Comparison of ENCODE assay signal across 6 cellular contexts in the genomic region with DNA sequence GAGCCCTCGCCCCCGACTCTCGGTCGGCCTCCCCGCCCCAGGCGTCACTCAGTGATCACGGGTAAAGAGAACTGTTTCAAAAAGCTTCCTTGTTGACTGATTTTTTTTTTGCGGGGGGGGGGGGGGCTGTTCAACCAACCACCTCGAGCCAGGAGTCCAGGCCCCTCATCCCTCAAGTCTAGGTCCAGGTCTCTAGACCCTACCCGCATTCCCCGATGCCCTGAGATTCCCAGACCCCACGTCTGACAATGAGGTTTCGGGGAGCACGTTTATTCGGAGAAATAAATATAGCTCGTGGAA. TPM values are rescaled to one million over a fixed set of nuclear protein-coding genes. Genes with fewer than 3 reads are reported as not detected.
DNase-seq lines count a peak whose midpoint lies in the region; ATAC-seq, FAIRE-seq and TF ChIP-seq lines count a peak whose summit lies in the region.

No MANE protein-coding gene starts in this region.

- CTCF ChIA-PET in activated CD4-positive, alpha-beta T cell treated with anti-CD3 and anti-CD28 coated beads for 36 hours (lab: Charles Lee): interaction anchor here (0.5 to 0.9 kb wide), 3 partner anchors 17 to 53 kb away, joined by 3 to 5 read pairs (median 4); no protein-coding TSS in a partner anchor

- H3K9me3 Mint-ChIP-seq in activated CD4-positive, alpha-beta T cell treated with anti-CD3 and anti-CD28 coated beads, Interleukin-2, amount 10 ng/mL, durations not matched to agents 24 days and 14 days: peaks cover 7% of the 10 kb centered on the region
- no peaks in the 10 kb centered on the region for H3K9me3 Mint-ChIP-seq in activated CD4-positive, alpha-beta T cell treated with anti-CD3 and anti-CD28 coated beads for 36 hours (ENCODE audit: low read depth)

- H3K4me1 ChIP-seq in hepatocyte (ENCODE audit: insufficient read depth) (peaks cover 16% of the 10 kb centered on the region), tibial artery (peaks cover 0 to 57% (median 38%) of the 10 kb centered on the region in 4 donors)

- WGBS in hepatocyte (ENCODE audit: low lambda C conversion rate, missing lambda C conversion rate): 16% methylated on average over 10 of the region's 16 CpGs

- H3K36me3 Mint-ChIP-seq in activated CD4-positive, alpha-beta T cell treated with anti-CD3 and anti-CD28 coated beads, Interleukin-2, amount 10 ng/mL, durations not matched to agents 24 days and 14 days (ENCODE audit: low read depth): peaks cover 2% of the 10 kb centered on the region
- H3K36me3 Mint-ChIP-seq in activated CD4-positive, alpha-beta T cell treated with anti-CD3 and anti-CD28 coated beads for 36 hours (ENCODE audit: low read depth): peaks cover 2% of the 10 kb centered on the region

- H3K27ac ChIP-seq in hepatocyte: peak overlapping the region; percentile 82
- peak overlapping the region; percentile 71 to 80 for H3K27ac ChIP-seq in tibial artery

- H3K4me3 ChIP-seq in hepatocyte (peak overlapping the region; percentile 43), tibial artery (peak overlapping the region; percentile 73 to 78)

- H3K27me3 ChIP-seq in hepatocyte (no peaks in the 10 kb centered on the region), tibial artery (no peaks in the 10 kb centered on the region)

- no peak for ATAC-seq in activated CD4-positive, alpha-beta T cell treated with anti-CD3 and anti-CD28 coated beads for 36 hours

- H3K27ac Mint-ChIP-seq in activated CD4-positive, alpha-beta T cell treated with anti-CD3 and anti-CD28 coated beads, Interleukin-2, amount 10 ng/mL, durations not matched to agents 24 days and 14 days: no peak overlapping the region
- no peak overlapping the region for H3K27ac Mint-ChIP-seq in activated CD4-positive, alpha-beta T cell treated with anti-CD3 and anti-CD28 coated beads for 36 hours

- H3K27me3 Mint-ChIP-seq in activated CD4-positive, alpha-beta T cell treated with anti-CD3 and anti-CD28 coated beads, Interleukin-2, amount 10 ng/mL, durations not matched to agents 24 days and 14 days: peaks cover 73% of the 10 kb centered on the region
- H3K27me3 Mint-ChIP-seq in activated CD4-positive, alpha-beta T cell treated with anti-CD3 and anti-CD28 coated beads for 36 hours: peaks cover 68% of the 10 kb centered on the region

- H3K4me1 Mint-ChIP-seq in activated CD4-positive, alpha-beta T cell treated with anti-CD3 and anti-CD28 coated beads, Interleukin-2, amount 10 ng/mL, durations not matched to agents 24 days and 14 days: peaks cover 17% of the 10 kb centered on the region
- peaks cover 21% of the 10 kb centered on the region for H3K4me1 Mint-ChIP-seq in activated CD4-positive, alpha-beta T cell treated with anti-CD3 and anti-CD28 coated beads for 36 hours

- intact Hi-C loops in activated CD4-positive, alpha-beta T cell treated with anti-CD3 and anti-CD28 coated beads, Interleukin-2, amount 10 ng/mL, durations not matched to agents 24 days and 14 days (cut with micrococcal nuclease): loop anchor here (2.0 kb wide), 1 partner anchor 48 kb away; no protein-coding TSS in a partner anchor
- intact Hi-C loops in activated CD4-positive, alpha-beta T cell treated with anti-CD3 and anti-CD28 coated beads for 36 hours (cut with DNase I, micrococcal nuclease): loop anchor here (2.0 to 5.0 kb wide), 3 partner anchors 94 to 292 kb away; a partner anchor contains a TSS
- intact Hi-C loops in tibial artery (cut with DNase I; ENCODE audit: low total_unique reads): loop anchor here (5.0 kb wide), 1 partner anchor 34 kb away; a partner anchor contains a TSS

- POLR2A ChIA-PET in activated CD4-positive, alpha-beta T cell treated with anti-CD3 and anti-CD28 coated beads for 36 hours (lab: Charles Lee): interaction anchor here (0.6 kb wide), 1 partner anchor 127 kb away, joined by 5 read pairs; no protein-coding TSS in a partner anchor

- peak overlapping the region; percentile 88 for H3K4me2 ChIP-seq in hepatocyte

- H4K20me1 ChIP-seq in hepatocyte (ENCODE audit: insufficient read depth, poor library complexity, severe bottlenecking): no peaks in the 10 kb centered on the region

- H3K9me3 ChIP-seq in hepatocyte (ENCODE audit: low read depth): no peaks in the 10 kb centered on the region
- no peaks in the 10 kb centered on the region for H3K9me3 ChIP-seq in tibial artery

- TF ChIP-seq CTCF in hepatocyte (IDR thresholded peaks at IDR 0.05; ENCODE audit: poor library complexity): no peak
- no peak for TF ChIP-seq CTCF in tibial artery (IDR thresholded peaks at IDR 0.05)

- no peak for DNase-seq in activated CD4-positive, alpha-beta T cell treated with anti-CD3 and anti-CD28 coated beads, Interleukin-2, amount 10 ng/mL, durations not matched to agents 24 days and 14 days
- no peak for DNase-seq in activated CD4-positive, alpha-beta T cell treated with anti-CD3 and anti-CD28 coated beads for 36 hours
- no peak for DNase-seq in hepatocyte (ENCODE audit: low spot score)
- DNase-seq in tibial artery: no peak
- DNase-seq in stimulated activated CD4-positive, alpha-beta T cell treated with anti-CD3 and anti-CD28 coated beads, Interleukin-4, amount 100 ng/mL, for 1 hour: no peak
- DNase-seq in frontal cortex (ENCODE audit: low spot score in 2 of 2): no peak

- H3K36me3 ChIP-seq in hepatocyte (replicated peaks; ENCODE audit: insufficient read depth, low read depth) (no peaks in the 10 kb centered on the region), tibial artery (no peaks in the 10 kb centered on the region)

- FAIRE-seq in frontal cortex (lab: Jason Lieb, UNC): no peak

- H2AFZ ChIP-seq in hepatocyte: peak overlapping the region; percentile 61

- no peaks in the 10 kb centered on the region for H3K79me2 ChIP-seq in hepatocyte

- peak overlapping the region; percentile 90 for H3K4me3 Mint-ChIP-seq in activated CD4-positive, alpha-beta T cell treated with anti-CD3 and anti-CD28 coated beads, Interleukin-2, amount 10 ng/mL, durations not matched to agents 24 days and 14 days
- H3K4me3 Mint-ChIP-seq in activated CD4-positive, alpha-beta T cell treated with anti-CD3 and anti-CD28 coated beads for 36 hours: no peak overlapping the region

- no peaks in the 10 kb centered on the region for H3K9me2 ChIP-seq in hepatocyte (replicated peaks; ENCODE audit: insufficient read depth)

RNA-seq across cellular contexts. Expression of a gene that starts 4.3 kb away (rescaled TPM):
- not detected in 2 replicates for total RNA-seq in activated CD4-positive, alpha-beta T cell treated with anti-CD3 and anti-CD28 coated beads, Interleukin-2, amount 10 ng/mL, durations not matched to agents 24 days and 14 days
- total RNA-seq in activated CD4-positive, alpha-beta T cell treated with anti-CD3 and anti-CD28 coated beads for 36 hours: not detected
- total RNA-seq in hepatocyte (0.44 and 0.50 TPM in 2 replicates), frontal cortex (0.41 TPM)
- polyA plus RNA-seq in hepatocyte: 0.33 and 0.48 TPM in 2 replicates

RNA-seq across cellular contexts. Expression of a gene that starts 6.7 kb away (rescaled TPM):
- total RNA-seq in activated CD4-positive, alpha-beta T cell treated with anti-CD3 and anti-CD28 coated beads, Interleukin-2, amount 10 ng/mL, durations not matched to agents 24 days and 14 days: 1.4 and 1.8 TPM in 2 replicates
- total RNA-seq in activated CD4-positive, alpha-beta T cell treated with anti-CD3 and anti-CD28 coated beads for 36 hours: 1 to 10 TPM; 1.5 to 1.9 TPM
- total RNA-seq in hepatocyte: 6.6 and 7.0 TPM in 2 replicates
- polyA plus RNA-seq in hepatocyte: 20.5 and 23.2 TPM in 2 replicates
- total RNA-seq in frontal cortex: 4.1 TPM

RNA-seq across cellular contexts. Expression of a gene that starts 31.6 kb away (rescaled TPM):
- 4.5 and 5.0 TPM in 2 replicates for total RNA-seq in activated CD4-positive, alpha-beta T cell treated with anti-CD3 and anti-CD28 coated beads, Interleukin-2, amount 10 ng/mL, durations not matched to agents 24 days and 14 days
- 1 to 10 TPM; 5.4 to 6.1 TPM for total RNA-seq in activated CD4-positive, alpha-beta T cell treated with anti-CD3 and anti-CD28 coated beads for 36 hours
- total RNA-seq in hepatocyte (4.4 and 11.3 TPM in 2 replicates), frontal cortex (47.7 TPM)
- polyA plus RNA-seq in hepatocyte: 8.2 and 11.4 TPM in 2 replicates

RNA-seq across cellular contexts. Expression of a gene that starts 32.0 kb away (rescaled TPM):
- total RNA-seq in activated CD4-positive, alpha-beta T cell treated with anti-CD3 and anti-CD28 coated beads, Interleukin-2, amount 10 ng/mL, durations not matched to agents 24 days and 14 days: 2.0 and 2.5 TPM in 2 replicates
- total RNA-seq in activated CD4-positive, alpha-beta T cell treated with anti-CD3 and anti-CD28 coated beads for 36 hours: 1 to 10 TPM; 1.7 to 2.0 TPM
- 1.9 TPM in 1 of 2 replicates, not detected in the other for total RNA-seq in hepatocyte
- 2.6 and 2.7 TPM in 2 replicates for polyA plus RNA-seq in hepatocyte
- 1.2 TPM for total RNA-seq in frontal cortex

RNA-seq across cellular contexts. Expression of a gene that starts 36.7 kb away (rescaled TPM):
- 5.4 and 6.0 TPM in 2 replicates for total RNA-seq in activated CD4-positive, alpha-beta T cell treated with anti-CD3 and anti-CD28 coated beads, Interleukin-2, amount 10 ng/mL, durations not matched to agents 24 days and 14 days
- total RNA-seq in activated CD4-positive, alpha-beta T cell treated with anti-CD3 and anti-CD28 coated beads for 36 hours: 1 to 10 TPM; 3.5 to 4.3 TPM
- total RNA-seq in hepatocyte (7.1 and 8.7 TPM in 2 replicates), frontal cortex (31.0 TPM)
- 18.0 and 20.6 TPM in 2 replicates for polyA plus RNA-seq in hepatocyte
